Comparison of ENCODE assay signal across 2 cellular contexts in the genomic region with DNA sequence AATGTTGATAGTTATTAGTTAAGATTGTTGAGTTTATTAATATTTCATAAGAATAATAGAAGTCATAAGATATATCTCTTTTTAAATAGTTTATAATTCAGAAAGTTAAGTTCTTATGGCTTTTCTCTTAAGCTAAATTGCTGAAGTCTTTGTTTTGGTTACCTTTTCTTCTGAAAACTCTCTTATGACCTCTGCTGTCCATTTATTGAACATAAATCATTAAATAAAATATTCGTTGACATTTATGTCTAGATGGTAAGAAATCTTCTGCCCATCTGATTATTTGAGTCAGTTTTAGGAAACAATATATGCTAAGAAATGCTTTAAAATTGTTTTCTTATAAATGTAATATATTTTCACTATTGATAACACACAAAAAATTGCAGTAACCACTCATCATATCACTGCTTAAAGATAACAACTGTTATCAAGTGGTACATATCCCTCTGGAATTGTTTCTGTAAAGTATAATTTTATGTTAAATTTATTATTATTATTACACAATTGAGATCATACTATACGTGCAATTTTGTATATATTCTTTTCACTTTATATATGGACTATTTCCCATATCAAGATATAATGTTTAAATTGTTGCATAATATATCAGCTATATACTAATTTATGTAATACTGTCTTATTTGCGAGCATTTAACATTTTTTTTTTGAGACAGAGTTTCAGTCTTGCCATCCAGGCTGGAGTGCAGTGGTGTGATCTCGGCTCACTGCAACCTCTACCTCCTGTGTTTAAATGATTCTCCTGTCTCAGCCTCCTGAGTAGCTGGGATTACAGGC.
TF ChIP-seq lines count a peak whose summit lies in the region.
"Not testable (repeated sequence)": the region's sequence is repeated elsewhere in the genome, so short reads cannot be mapped to it uniquely, and the experiment has no call there.

No MANE protein-coding gene starts in this region.

TF ChIP-seq in K562, 482 proteins besides CTCF, POLR2A, EP300 and RAD21:
- not testable (repeated sequence) for TF ChIP-seq CEBPG (CRISPR knock-in tag; IDR thresholded peaks at IDR 0.05)
- TF ChIP-seq CEBPG (tag; conservative IDR thresholded peaks at IDR 0.05 in 1 of 2, IDR thresholded peaks at IDR 0.05 in 1 of 2) = peak in 1 of 2 experiments; percentile 71; a peak in 2 of 4 replicates
- TF ChIP-seq CEBPB (tag; IDR thresholded peaks at IDR 0.05) = 0 out of 2 replicates have a peak, but pooled peaks have one; percentile 52
- peak; percentile 22; the same call in 1 of the 2 replicates for TF ChIP-seq PKNOX1 (IDR thresholded peaks at IDR 0.05)
- TF ChIP-seq, protein P1, sequence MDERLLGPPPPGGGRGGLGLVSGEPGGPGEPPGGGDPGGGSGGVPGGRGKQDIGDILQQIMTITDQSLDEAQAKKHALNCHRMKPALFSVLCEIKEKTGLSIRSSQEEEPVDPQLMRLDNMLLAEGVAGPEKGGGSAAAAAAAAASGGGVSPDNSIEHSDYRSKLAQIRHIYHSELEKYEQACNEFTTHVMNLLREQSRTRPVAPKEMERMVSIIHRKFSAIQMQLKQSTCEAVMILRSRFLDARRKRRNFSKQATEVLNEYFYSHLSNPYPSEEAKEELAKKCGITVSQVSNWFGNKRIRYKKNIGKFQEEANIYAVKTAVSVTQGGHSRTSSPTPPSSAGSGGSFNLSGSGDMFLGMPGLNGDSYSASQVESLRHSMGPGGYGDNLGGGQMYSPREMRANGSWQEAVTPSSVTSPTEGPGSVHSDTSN (CRISPR knock-in tag; IDR thresholded peaks at IDR 0.05; ENCODE audit: low read depth) = not testable (repeated sequence)
- TF ChIP-seq, protein P1 (tag; conservative IDR thresholded peaks at IDR 0.05; ENCODE audit: low read depth) = peak; percentile 61
- TF ChIP-seq MEIS2 (IDR thresholded peaks at IDR 0.05; ENCODE audit: partially characterized antibody) = peak; percentile 63
TF ChIP-seq in K562: peak in this region for 5; not testable (repeated sequence) for 477.

TF ChIP-seq in HepG2, 621 proteins besides CTCF, POLR2A, EP300 and RAD21:
- peak; percentile 28 for TF ChIP-seq STAG1 (CRISPR knock-in tag; IDR thresholded peaks at IDR 0.05)
TF ChIP-seq in HepG2: peak in this region for 1; not testable (repeated sequence) for 620.
